Comparison of ENCODE assay signal across 16 cellular contexts in genomic region chr4:152939655-152940054, GRCh38. TPM values are rescaled to one million over a fixed set of nuclear protein-coding genes. Genes with fewer than 3 reads are reported as not detected.
DNase-seq lines count a peak whose midpoint lies in the region; ATAC-seq and TF ChIP-seq lines count a peak whose summit lies in the region.
"Had no signal": no experiment of that assay in that cellular context is flagged by ENCODE, and none has a peak within 500 bp of the region (broad histone marks: within the 10 kb centered on the region; RNA-seq: fewer than 3 reads in every experiment).

No MANE protein-coding gene starts in this region.

- no peak for TF ChIP-seq CTCF in WERI-Rb-1 (IDR thresholded peaks at IDR 0.05; ENCODE audit: low read depth, low read length)
- TF ChIP-seq CTCF in lower lobe of right lung (IDR thresholded peaks at IDR 0.05) = no peak
- TF ChIP-seq CTCF in osteocyte (IDR thresholded peaks at IDR 0.05) = no peak

- peak overlapping the region; percentile 86 for H3K4me3 Mint-ChIP-seq in osteocyte (ENCODE audit: unreplicated experiment)

- no peak overlapping the region for H3K4me3 ChIP-seq in H7 (ENCODE audit: insufficient read depth, low read depth, low read length)
- H3K4me3 ChIP-seq in WERI-Rb-1 (ENCODE audit: low read depth, low read length) = no peak overlapping the region
- peak overlapping the region; percentile 64 for H3K4me3 ChIP-seq in lower lobe of right lung
- H3K4me3 ChIP-seq: BLaER1 had no signal

- H3K36me3 ChIP-seq in H7 (replicated peaks; ENCODE audit: control insufficient read depth, insufficient read depth, low read length) = peaks cover 9% of the 10 kb centered on the region
- H3K36me3 ChIP-seq in WERI-Rb-1 = peaks cover 23% of the 10 kb centered on the region
- no peaks in the 10 kb centered on the region for H3K36me3 ChIP-seq in lower lobe of right lung
- H3K36me3 ChIP-seq: BLaER1 had no signal

- H3K9me3 ChIP-seq in WERI-Rb-1 (ENCODE audit: severe bottlenecking) (no peaks in the 10 kb centered on the region), lower lobe of right lung (no peaks in the 10 kb centered on the region)
- H3K9me3 ChIP-seq: Caco-2 had no signal

- intact Hi-C loops in lower lobe of right lung (cut with DNase I) = no loop called here

- H3K27ac Mint-ChIP-seq in osteocyte (ENCODE audit: unreplicated experiment) = no peak overlapping the region
- H3K27ac Mint-ChIP-seq: CD4-positive, alpha-beta T cell; IgD-negative memory B cell had no signal

- DNase-seq in H7 (peak; percentile 26), WERI-Rb-1 (peak; percentile 77), lower lobe of right lung (no peak), osteocyte (ENCODE audit: extremely low spot score, unreplicated experiment) (no peak), hippocampal formation (lab: John Stamatoyannopoulos, UW) (no peak), NCI-H748 (lab: John Stamatoyannopoulos, UW; ENCODE audit: unreplicated experiment) (no peak), MV-4-11 (lab: John Stamatoyannopoulos, UW) (no peak)
- DNase-seq: Caco-2; CD4-positive, alpha-beta T cell; NCI-H1105 treated with DMSO at 0.1 percent for 48 hours; NCI-H2081; PC-3; Right ventricle myocardium superior had no signal

- no peak for ATAC-seq in lower lobe of right lung
- no peak for ATAC-seq in GM18861 (IDR thresholded peaks at IDR 0.05; ENCODE audit: unreplicated experiment)
- ATAC-seq: PC-3 had no signal

- H3K4me1 ChIP-seq in lower lobe of right lung = peaks cover 23% of the 10 kb centered on the region
- H3K4me1 ChIP-seq: Caco-2 had no signal

- H3K9me3 Mint-ChIP-seq in osteocyte (ENCODE audit: unreplicated experiment) = no peaks in the 10 kb centered on the region
- H3K9me3 Mint-ChIP-seq: CD4-positive, alpha-beta T cell; IgD-negative memory B cell had no signal

- no peaks in the 10 kb centered on the region for H3K27me3 Mint-ChIP-seq in osteocyte (ENCODE audit: unreplicated experiment)

- H3K36me3 Mint-ChIP-seq in osteocyte (ENCODE audit: unreplicated experiment) = peaks cover 21% of the 10 kb centered on the region
- H3K36me3 Mint-ChIP-seq: IgD-negative memory B cell had no signal

- H3K27ac ChIP-seq in WERI-Rb-1 = no peak overlapping the region
- H3K27ac ChIP-seq in lower lobe of right lung = no peak overlapping the region
- H3K27ac ChIP-seq: BLaER1 had no signal

- H3K27me3 ChIP-seq in H7 (ENCODE audit: control insufficient read depth, insufficient read depth, low read length) = peaks cover 12% of the 10 kb centered on the region
- H3K27me3 ChIP-seq in WERI-Rb-1 (ENCODE audit: insufficient read depth, low read depth, severe bottlenecking) = no peaks in the 10 kb centered on the region
- H3K27me3 ChIP-seq in lower lobe of right lung (ENCODE audit: low read depth) = peaks cover 40% of the 10 kb centered on the region

- H3K4me1 Mint-ChIP-seq in osteocyte (ENCODE audit: unreplicated experiment) = peaks cover 49% of the 10 kb centered on the region

RNA-seq across cellular contexts. Expression of gene FHDC1, which starts 3.5 kb away (rescaled TPM):
- 4.6 and 4.9 TPM in 2 replicates for total RNA-seq in H7 (2014; rRNA removed; shearing (Covaris generic))
- total RNA-seq in lower lobe of right lung (21.9 TPM), osteocyte (22.1 and 22.3 TPM in 2 replicates)

Comparison
In these comparisons a context has a peak if more than half of its experiments do, and no peak if none do; other contexts are left out.
1. DNase-seq: peak in H7 (single experiment) and WERI-Rb-1 (single experiment); none in lower lobe of right lung (single experiment), osteocyte (single experiment), hippocampal formation (0 of 2), NCI-H748 (single experiment) and MV-4-11 (single experiment).